Comparison of ENCODE assay signal across 25 cellular contexts in genomic region chr2:204669386-204669785, GRCh38.
DNase-seq lines count a peak whose midpoint lies in the region; ATAC-seq, FAIRE-seq and TF ChIP-seq lines count a peak whose summit lies in the region.
"Had no signal": no experiment of that assay in that cellular context is flagged by ENCODE, and none has a peak within 500 bp of the region (broad histone marks: within the 10 kb centered on the region; RNA-seq: fewer than 3 reads in every experiment).

No MANE protein-coding gene starts in this region.

- TF ChIP-seq POLR2A in A549 (IDR thresholded peaks at IDR 0.05; ENCODE audit: low read length): no peak

- no peak for TF ChIP-seq CTCF in A549 (IDR thresholded peaks at IDR 0.05)
- TF ChIP-seq CTCF in choroid plexus epithelial cell (conservative IDR thresholded peaks at IDR 0.05; ENCODE audit: low read depth, low read length): no peak
- TF ChIP-seq CTCF in left lung (IDR thresholded peaks at IDR 0.05): no peak

- ATAC-seq in A549: no peak
- ATAC-seq in left lung: no peak
- ATAC-seq in activated CD4-positive, CD25-positive, alpha-beta regulatory T cell treated with anti-CD3 and anti-CD28 coated beads, Interleukin-2, amount 50 U/mL, for 24 hours: no peak
- no peak for ATAC-seq in activated CD4-positive, alpha-beta T cell treated with anti-CD3 and anti-CD28 coated beads for 36 hours
- ATAC-seq: CD8-positive, alpha-beta T cell; K562 had no signal

- no peak overlapping the region for H3K27ac Mint-ChIP-seq in activated CD4-positive, alpha-beta T cell treated with anti-CD3 and anti-CD28 coated beads for 36 hours
- H3K27ac Mint-ChIP-seq: CD8-positive, alpha-beta T cell had no signal

- no peaks in the 10 kb centered on the region for H3K9me3 Mint-ChIP-seq in activated CD4-positive, alpha-beta T cell treated with anti-CD3 and anti-CD28 coated beads for 36 hours (ENCODE audit: low read depth)
- H3K9me3 Mint-ChIP-seq: CD8-positive, alpha-beta T cell had no signal

- peak overlapping the region; percentile 31 for H3K4me2 ChIP-seq in A549
- H3K4me2 ChIP-seq: BLaER1 treated with 17β-estradiol and CSF1 and Interleukin-3, amounts not matched to agents 10 nM and 100 nM; SK-N-SH had no signal

- H3K4me1 ChIP-seq in A549 (peaks cover 38% of the 10 kb centered on the region), left lung (peaks cover 0 to 4% of the 10 kb centered on the region in 2 donors)
- H3K4me1 ChIP-seq: BLaER1 treated with 17β-estradiol and CSF1 and Interleukin-3, amounts not matched to agents 10 nM and 100 nM had no signal

- no peak overlapping the region for H3K4me3 Mint-ChIP-seq in activated CD4-positive, alpha-beta T cell treated with anti-CD3 and anti-CD28 coated beads for 36 hours
- H3K4me3 Mint-ChIP-seq: CD8-positive, alpha-beta T cell had no signal

- no peak for TF ChIP-seq EP300 in A549 (IDR thresholded peaks at IDR 0.05)

- H3K4me1 Mint-ChIP-seq in activated CD4-positive, alpha-beta T cell treated with anti-CD3 and anti-CD28 coated beads for 36 hours: no peaks in the 10 kb centered on the region

- no peak for DNase-seq in A549 (ENCODE audit: low read depth in 1 of 2, low spot score in 1 of 2)
- peak; percentile 51 for DNase-seq in ELR (ENCODE audit: low read depth)
- DNase-seq in choroid plexus epithelial cell (ENCODE audit: low read depth): peak; percentile 47
- no peak for DNase-seq in left lung
- no peak for DNase-seq in 8988T
- DNase-seq in SHP77 treated with DMSO at 0.1 percent for 48 hours (lab: John Stamatoyannopoulos, UW): no peak
- DNase-seq in activated CD4-positive, alpha-beta T cell treated with anti-CD3 and anti-CD28 coated beads for 36 hours: no peak
- DNase-seq: CD8-positive, alpha-beta T cell; DMS79; NCI-H1105; NCI-H1694; NCI-H2081 treated with DMSO at 0.1 percent for 48 hours; NCI-H446 treated with DMSO at 0.1 percent for 48 hours; NCI-H748 treated with DMSO at 0.1 percent for 48 hours; NK-92 treated with Interleukin-12 subunit alpha and Interleukin-12 subunit beta, amount 100 ng/mL, for 24 hours; SHP77; SK-N-SH had no signal

- no peaks in the 10 kb centered on the region for H3K27me3 ChIP-seq in left lung
- H3K27me3 ChIP-seq: BLaER1 treated with 17β-estradiol and CSF1 and Interleukin-3, amounts not matched to agents 10 nM and 100 nM had no signal

- H3K36me3 Mint-ChIP-seq in activated CD4-positive, alpha-beta T cell treated with anti-CD3 and anti-CD28 coated beads for 36 hours (ENCODE audit: low read depth): no peaks in the 10 kb centered on the region
- H3K36me3 Mint-ChIP-seq: CD8-positive, alpha-beta T cell had no signal

- POLR2A ChIA-PET in A549 (lab: Yijun Ruan, JAX): no interaction called here
- POLR2A ChIA-PET in activated CD4-positive, alpha-beta T cell treated with anti-CD3 and anti-CD28 coated beads for 36 hours (lab: Charles Lee): no interaction called here

- TF ChIP-seq RAD21 in A549 (conservative IDR thresholded peaks at IDR 0.05 in 1 of 2, IDR thresholded peaks at IDR 0.05 in 1 of 2): no peak

- intact Hi-C loops in left lung (cut with DNase I): no loop called here
- intact Hi-C loops in activated CD4-positive, alpha-beta T cell treated with anti-CD3 and anti-CD28 coated beads for 36 hours (cut with DNase I, micrococcal nuclease): no loop called here

- H3K36me3 ChIP-seq in left lung: no peaks in the 10 kb centered on the region
- H3K36me3 ChIP-seq: BLaER1 treated with 17β-estradiol and CSF1 and Interleukin-3, amounts not matched to agents 10 nM and 100 nM had no signal

- WGBS in A549 (ENCODE audit: missing lambda C conversion rate): 42% methylated on average over 3 of the region's 3 CpGs

- H3K27ac ChIP-seq in A549 (no peak overlapping the region), left lung (peak overlapping the region; percentile 22 to 30)
- H3K27ac ChIP-seq: BLaER1 treated with 17β-estradiol and CSF1 and Interleukin-3, amounts not matched to agents 10 nM and 100 nM had no signal

- H3K4me3 ChIP-seq in A549: no peak overlapping the region
- no peak overlapping the region for H3K4me3 ChIP-seq in choroid plexus epithelial cell (ENCODE audit: low read depth, low read length)
- H3K4me3 ChIP-seq in left lung: no peak overlapping the region
- H3K4me3 ChIP-seq: BLaER1 treated with 17β-estradiol and CSF1 and Interleukin-3, amounts not matched to agents 10 nM and 100 nM; K562 had no signal

- CTCF ChIA-PET in A549 (lab: Yijun Ruan, JAX): no interaction called here
- CTCF ChIA-PET in activated CD4-positive, alpha-beta T cell treated with anti-CD3 and anti-CD28 coated beads for 36 hours (lab: Charles Lee): no interaction called here

- H3K9me3 ChIP-seq in A549 (no peaks in the 10 kb centered on the region), left lung (no peaks in the 10 kb centered on the region)
- H3K9me3 ChIP-seq: BLaER1 treated with 17β-estradiol and CSF1 and Interleukin-3, amounts not matched to agents 10 nM and 100 nM; SK-N-SH had no signal

- peaks cover 3% of the 10 kb centered on the region for H3K27me3 Mint-ChIP-seq in activated CD4-positive, alpha-beta T cell treated with anti-CD3 and anti-CD28 coated beads for 36 hours

- FAIRE-seq in A549 (lab: Jason Lieb, UNC): no peak
- FAIRE-seq: A204.1, D721Med, G401.6, H54, K562, RCC 7860 had no signal

TF ChIP-seq in A549, 52 proteins besides CTCF, POLR2A, EP300 and RAD21:
- no peak for TF ChIP-seq RARB (CRISPR knock-in tag; IDR thresholded peaks at IDR 0.05)
- TF ChIP-seq MYC (IDR thresholded peaks at IDR 0.05; ENCODE audit: borderline replicate concordance, low read length): no peak
- no peak for TF ChIP-seq ZSCAN20 (CRISPR knock-in tag; IDR thresholded peaks at IDR 0.05)

Comparison
In these comparisons a context has a peak if more than half of its experiments do, and no peak if none do; other contexts are left out.
1. DNase-seq: peak in ELR (single experiment) and choroid plexus epithelial cell (single experiment); none in A549 (0 of 2), left lung (0 of 2), 8988T (single experiment), SHP77 treated with DMSO at 0.1 percent for 48 hours (single experiment) and activated CD4-positive, alpha-beta T cell treated with anti-CD3 and anti-CD28 coated beads for 36 hours (single experiment).
2. H3K27ac ChIP-seq: peak in left lung (2 of 2); none in A549 (0 of 2).